In genomic region chr5:76790632-76791290, GRCh38 we compare ENCODE assay signal across 1 cellular context.
TF ChIP-seq lines count a peak whose summit lies in the region.

No MANE protein-coding gene starts in this region.

TF ChIP-seq in HEK293, 187 proteins besides CTCF, POLR2A, EP300 and RAD21 (continued from another document and continues in another):
- TF ChIP-seq, protein P1, sequence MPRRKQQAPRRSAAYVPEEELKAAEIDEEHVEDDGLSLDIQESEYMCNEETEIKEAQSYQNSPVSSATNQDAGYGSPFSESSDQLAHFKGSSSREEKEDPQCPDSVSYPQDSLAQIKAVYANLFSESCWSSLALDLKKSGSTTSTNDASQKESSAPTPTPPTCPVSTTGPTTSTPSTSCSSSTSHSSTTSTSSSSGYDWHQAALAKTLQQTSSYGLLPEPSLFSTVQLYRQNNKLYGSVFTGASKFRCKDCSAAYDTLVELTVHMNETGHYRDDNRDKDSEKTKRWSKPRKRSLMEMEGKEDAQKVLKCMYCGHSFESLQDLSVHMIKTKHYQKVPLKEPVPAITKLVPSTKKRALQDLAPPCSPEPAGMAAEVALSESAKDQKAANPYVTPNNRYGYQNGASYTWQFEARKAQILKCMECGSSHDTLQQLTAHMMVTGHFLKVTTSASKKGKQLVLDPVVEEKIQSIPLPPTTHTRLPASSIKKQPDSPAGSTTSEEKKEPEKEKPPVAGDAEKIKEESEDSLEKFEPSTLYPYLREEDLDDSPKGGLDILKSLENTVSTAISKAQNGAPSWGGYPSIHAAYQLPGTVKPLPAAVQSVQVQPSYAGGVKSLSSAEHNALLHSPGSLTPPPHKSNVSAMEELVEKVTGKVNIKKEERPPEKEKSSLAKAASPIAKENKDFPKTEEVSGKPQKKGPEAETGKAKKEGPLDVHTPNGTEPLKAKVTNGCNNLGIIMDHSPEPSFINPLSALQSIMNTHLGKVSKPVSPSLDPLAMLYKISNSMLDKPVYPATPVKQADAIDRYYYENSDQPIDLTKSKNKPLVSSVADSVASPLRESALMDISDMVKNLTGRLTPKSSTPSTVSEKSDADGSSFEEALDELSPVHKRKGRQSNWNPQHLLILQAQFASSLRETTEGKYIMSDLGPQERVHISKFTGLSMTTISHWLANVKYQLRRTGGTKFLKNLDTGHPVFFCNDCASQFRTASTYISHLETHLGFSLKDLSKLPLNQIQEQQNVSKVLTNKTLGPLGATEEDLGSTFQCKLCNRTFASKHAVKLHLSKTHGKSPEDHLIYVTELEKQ (tag by site-specific recombination; IDR thresholded peaks at IDR 0.05; ENCODE audit: borderline replicate concordance), result peak; percentile 67; the same call in 1 of the 2 replicates
- TF ChIP-seq ZNF704 (tag by site-specific recombination; IDR thresholded peaks at IDR 0.05) (no peak), ZNF843 (tag by site-specific recombination; IDR thresholded peaks at IDR 0.05) (peak; percentile 69), ZNF335 (tag by site-specific recombination; conservative IDR thresholded peaks at IDR 0.05) (peak; percentile 88), ZNF510 (tag by site-specific recombination; IDR thresholded peaks at IDR 0.05; ENCODE audit: insufficient replicate concordance) (no peak), ZNF514 (tag by site-specific recombination; IDR thresholded peaks at IDR 0.05) (no peak), ZNF175 (tag by site-specific recombination; IDR thresholded peaks at IDR 0.05) (no peak), ZNF521 (tag by site-specific recombination; IDR thresholded peaks at IDR 0.05) (no peak), ZNF473 (tag by site-specific recombination; IDR thresholded peaks at IDR 0.05) (no peak), HOXD13 (CRISPR knock-in tag; IDR thresholded peaks at IDR 0.05; ENCODE audit: borderline replicate concordance) (no peak), IKZF3 (tag by site-specific recombination; IDR thresholded peaks at IDR 0.05) (0 out of 2 replicates have a peak, but pooled peaks have one; percentile 17), PRDM2 (tag by site-specific recombination; IDR thresholded peaks at IDR 0.05; ENCODE audit: borderline replicate concordance) (no peak), ZNF214 (tag by site-specific recombination; IDR thresholded peaks at IDR 0.05; ENCODE audit: borderline replicate concordance) (no peak), ATF2 (tag by site-specific recombination; IDR thresholded peaks at IDR 0.05; ENCODE audit: low read depth) (0 out of 2 replicates have a peak, but pooled peaks have one; percentile 24), ZBTB8A (tag by site-specific recombination; IDR thresholded peaks at IDR 0.05) (no peak), ZNF223 (tag by site-specific recombination; IDR thresholded peaks at IDR 0.05) (no peak), ZNF626 (tag by site-specific recombination; IDR thresholded peaks at IDR 0.05) (no peak), PATZ1 (tag by site-specific recombination; IDR thresholded peaks at IDR 0.05) (peak; percentile 50; the same call in 1 of the 2 replicates), ZNF132 (tag by site-specific recombination; IDR thresholded peaks at IDR 0.05; ENCODE audit: borderline replicate concordance) (no peak), ZBTB1 (tag by site-specific recombination; IDR thresholded peaks at IDR 0.05) (no peak), PRDM1 (tag by site-specific recombination; IDR thresholded peaks at IDR 0.05) (peak; percentile 75), OSR2 (tag by site-specific recombination; IDR thresholded peaks at IDR 0.05) (peak; percentile 59), SP7 (tag by site-specific recombination; IDR thresholded peaks at IDR 0.05) (peak; percentile 90), ZNF433 (tag by site-specific recombination; IDR thresholded peaks at IDR 0.05; ENCODE audit: low read depth) (no peak), ZSCAN30 (tag by site-specific recombination; IDR thresholded peaks at IDR 0.05) (no peak), ZBTB48 (tag by site-specific recombination; IDR thresholded peaks at IDR 0.05) (no peak), BCL6B (tag by site-specific recombination; IDR thresholded peaks at IDR 0.05) (no peak), HOXA7 (CRISPR knock-in tag; IDR thresholded peaks at IDR 0.05; ENCODE audit: borderline replicate concordance) (no peak), ZNF169 (tag by site-specific recombination; IDR thresholded peaks at IDR 0.05) (no peak), ZNF274 (IDR thresholded peaks at IDR 0.05; ENCODE audit: low read length) (no peak), ZNF274 (tag by site-specific recombination; IDR thresholded peaks at IDR 0.05; ENCODE audit: borderline replicate concordance) (no peak), ZNF2 (tag by site-specific recombination; IDR thresholded peaks at IDR 0.05) (peak; percentile 69; the same call in 1 of the 2 replicates)
- TF ChIP-seq, protein P2, sequence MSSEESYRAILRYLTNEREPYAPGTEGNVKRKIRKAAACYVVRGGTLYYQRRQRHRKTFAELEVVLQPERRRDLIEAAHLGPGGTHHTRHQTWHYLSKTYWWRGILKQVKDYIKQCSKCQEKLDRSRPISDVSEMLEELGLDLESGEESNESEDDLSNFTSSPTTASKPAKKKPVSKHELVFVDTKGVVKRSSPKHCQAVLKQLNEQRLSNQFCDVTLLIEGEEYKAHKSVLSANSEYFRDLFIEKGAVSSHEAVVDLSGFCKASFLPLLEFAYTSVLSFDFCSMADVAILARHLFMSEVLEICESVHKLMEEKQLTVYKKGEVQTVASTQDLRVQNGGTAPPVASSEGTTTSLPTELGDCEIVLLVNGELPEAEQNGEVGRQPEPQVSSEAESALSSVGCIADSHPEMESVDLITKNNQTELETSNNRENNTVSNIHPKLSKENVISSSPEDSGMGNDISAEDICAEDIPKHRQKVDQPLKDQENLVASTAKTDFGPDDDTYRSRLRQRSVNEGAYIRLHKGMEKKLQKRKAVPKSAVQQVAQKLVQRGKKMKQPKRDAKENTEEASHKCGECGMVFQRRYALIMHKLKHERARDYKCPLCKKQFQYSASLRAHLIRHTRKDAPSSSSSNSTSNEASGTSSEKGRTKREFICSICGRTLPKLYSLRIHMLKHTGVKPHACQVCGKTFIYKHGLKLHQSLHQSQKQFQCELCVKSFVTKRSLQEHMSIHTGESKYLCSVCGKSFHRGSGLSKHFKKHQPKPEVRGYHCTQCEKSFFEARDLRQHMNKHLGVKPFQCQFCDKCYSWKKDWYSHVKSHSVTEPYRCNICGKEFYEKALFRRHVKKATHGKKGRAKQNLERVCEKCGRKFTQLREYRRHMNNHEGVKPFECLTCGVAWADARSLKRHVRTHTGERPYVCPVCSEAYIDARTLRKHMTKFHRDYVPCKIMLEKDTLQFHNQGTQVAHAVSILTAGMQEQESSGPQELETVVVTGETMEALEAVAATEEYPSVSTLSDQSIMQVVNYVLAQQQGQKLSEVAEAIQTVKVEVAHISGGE (tag by site-specific recombination; conservative IDR thresholded peaks at IDR 0.05; ENCODE audit: low read depth), result peak; percentile 66
- TF ChIP-seq, protein P3, sequence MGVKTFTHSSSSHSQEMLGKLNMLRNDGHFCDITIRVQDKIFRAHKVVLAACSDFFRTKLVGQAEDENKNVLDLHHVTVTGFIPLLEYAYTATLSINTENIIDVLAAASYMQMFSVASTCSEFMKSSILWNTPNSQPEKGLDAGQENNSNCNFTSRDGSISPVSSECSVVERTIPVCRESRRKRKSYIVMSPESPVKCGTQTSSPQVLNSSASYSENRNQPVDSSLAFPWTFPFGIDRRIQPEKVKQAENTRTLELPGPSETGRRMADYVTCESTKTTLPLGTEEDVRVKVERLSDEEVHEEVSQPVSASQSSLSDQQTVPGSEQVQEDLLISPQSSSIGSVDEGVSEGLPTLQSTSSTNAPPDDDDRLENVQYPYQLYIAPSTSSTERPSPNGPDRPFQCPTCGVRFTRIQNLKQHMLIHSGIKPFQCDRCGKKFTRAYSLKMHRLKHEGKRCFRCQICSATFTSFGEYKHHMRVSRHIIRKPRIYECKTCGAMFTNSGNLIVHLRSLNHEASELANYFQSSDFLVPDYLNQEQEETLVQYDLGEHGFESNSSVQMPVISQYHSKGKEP (tag by site-specific recombination; IDR thresholded peaks at IDR 0.05), result no peak
- TF ChIP-seq, protein P4, sequence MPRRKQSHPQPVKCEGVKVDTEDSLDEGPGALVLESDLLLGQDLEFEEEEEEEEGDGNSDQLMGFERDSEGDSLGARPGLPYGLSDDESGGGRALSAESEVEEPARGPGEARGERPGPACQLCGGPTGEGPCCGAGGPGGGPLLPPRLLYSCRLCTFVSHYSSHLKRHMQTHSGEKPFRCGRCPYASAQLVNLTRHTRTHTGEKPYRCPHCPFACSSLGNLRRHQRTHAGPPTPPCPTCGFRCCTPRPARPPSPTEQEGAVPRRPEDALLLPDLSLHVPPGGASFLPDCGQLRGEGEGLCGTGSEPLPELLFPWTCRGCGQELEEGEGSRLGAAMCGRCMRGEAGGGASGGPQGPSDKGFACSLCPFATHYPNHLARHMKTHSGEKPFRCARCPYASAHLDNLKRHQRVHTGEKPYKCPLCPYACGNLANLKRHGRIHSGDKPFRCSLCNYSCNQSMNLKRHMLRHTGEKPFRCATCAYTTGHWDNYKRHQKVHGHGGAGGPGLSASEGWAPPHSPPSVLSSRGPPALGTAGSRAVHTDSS (tag by site-specific recombination; IDR thresholded peaks at IDR 0.05), result no peak
